Comparison of ENCODE assay signal across 8 cellular contexts in the genomic region with DNA sequence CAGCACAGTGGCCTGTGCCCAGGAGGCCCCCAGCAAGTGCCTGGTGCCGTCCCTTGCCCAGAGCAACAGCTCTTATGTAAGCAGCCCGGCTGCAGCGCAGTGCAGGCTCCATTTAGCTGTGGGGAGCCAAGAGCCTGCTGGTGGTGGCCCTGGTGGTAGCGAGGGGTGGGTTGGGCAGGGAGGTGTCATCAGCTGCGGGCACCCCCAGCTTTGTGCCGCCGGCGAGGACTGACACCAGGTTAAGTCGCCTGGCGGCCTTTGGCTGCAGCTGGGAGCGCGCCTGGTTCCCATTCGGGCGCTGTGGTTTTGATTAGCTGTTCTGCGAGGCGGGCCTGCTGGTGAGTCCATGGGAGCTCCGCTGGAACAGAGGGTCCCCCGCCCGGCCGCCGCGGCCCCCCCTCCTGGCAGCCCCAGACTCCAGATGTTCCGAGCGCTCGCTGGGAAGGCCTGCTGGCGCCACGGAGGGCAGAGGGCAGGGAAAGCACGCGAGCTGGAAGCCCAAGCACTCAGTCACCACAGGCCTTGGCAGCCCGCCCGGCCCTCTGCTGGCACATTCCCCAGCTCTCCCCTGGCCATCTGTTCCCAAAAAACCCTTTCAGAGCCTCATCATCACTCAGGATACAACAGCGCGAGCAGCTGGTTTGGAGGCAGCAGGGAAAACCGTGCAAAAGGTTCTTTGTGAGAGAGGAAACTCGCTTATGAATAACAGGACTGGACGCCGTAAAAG. TPM values are rescaled to one million over a fixed set of nuclear protein-coding genes. Genes with fewer than 3 reads are reported as not detected.
DNase-seq lines count a peak whose midpoint lies in the region; ATAC-seq and TF ChIP-seq lines count a peak whose summit lies in the region.

No MANE protein-coding gene starts in this region.

- H3K36me3 ChIP-seq in adrenal gland (replicated peaks in 1 of 2) (no peaks in the 10 kb centered on the region), parathyroid adenoma (ENCODE audit: control insufficient read depth, insufficient read depth, low read length) (no peaks in the 10 kb centered on the region)

- H3K4me3 Mint-ChIP-seq in activated naive CD4-positive, alpha-beta T cell treated with anti-CD3 and anti-CD28 coated beads, Interleukin-2, amount 10 ng/mL, durations not matched to agents 7 days and 5 days = no peak overlapping the region
- no peak overlapping the region for H3K4me3 Mint-ChIP-seq in activated CD4-positive, alpha-beta T cell treated with anti-CD3 and anti-CD28 coated beads, Interleukin-2, amount 10 ng/mL, durations not matched to agents 24 days and 14 days

- H3K27me3 Mint-ChIP-seq in activated naive CD4-positive, alpha-beta T cell treated with anti-CD3 and anti-CD28 coated beads, Interleukin-2, amount 10 ng/mL, durations not matched to agents 7 days and 5 days = peaks cover 93% of the 10 kb centered on the region
- peaks cover 32% of the 10 kb centered on the region for H3K27me3 Mint-ChIP-seq in activated CD4-positive, alpha-beta T cell treated with anti-CD3 and anti-CD28 coated beads, Interleukin-2, amount 10 ng/mL, durations not matched to agents 24 days and 14 days

- H3K4me1 Mint-ChIP-seq in activated naive CD4-positive, alpha-beta T cell treated with anti-CD3 and anti-CD28 coated beads, Interleukin-2, amount 10 ng/mL, durations not matched to agents 7 days and 5 days = no peaks in the 10 kb centered on the region
- no peaks in the 10 kb centered on the region for H3K4me1 Mint-ChIP-seq in activated CD4-positive, alpha-beta T cell treated with anti-CD3 and anti-CD28 coated beads, Interleukin-2, amount 10 ng/mL, durations not matched to agents 24 days and 14 days

- H3K36me3 Mint-ChIP-seq in activated naive CD4-positive, alpha-beta T cell treated with anti-CD3 and anti-CD28 coated beads, Interleukin-2, amount 10 ng/mL, durations not matched to agents 7 days and 5 days = no peaks in the 10 kb centered on the region
- H3K36me3 Mint-ChIP-seq in activated CD4-positive, alpha-beta T cell treated with anti-CD3 and anti-CD28 coated beads, Interleukin-2, amount 10 ng/mL, durations not matched to agents 24 days and 14 days (ENCODE audit: low read depth) = no peaks in the 10 kb centered on the region

- no peaks in the 10 kb centered on the region for H3K79me2 ChIP-seq in parathyroid adenoma

- CTCF ChIA-PET in activated naive CD4-positive, alpha-beta T cell treated with anti-CD3 and anti-CD28 coated beads, Interleukin-2, amount 10 ng/mL, durations not matched to agents 7 days and 5 days (lab: Charles Lee) = interaction anchor here (0.9 to 1.1 kb wide), 5 partner anchors 11 to 42 kb away, joined by 3 to 4 read pairs (median 3); no protein-coding TSS in a partner anchor

- H3K9ac ChIP-seq in parathyroid adenoma = no peak overlapping the region

- H3K4me1 ChIP-seq in adrenal gland (replicated peaks in 1 of 2) (peaks cover 23 to 59% of the 10 kb centered on the region in 2 donors), parathyroid adenoma (peaks cover 15% of the 10 kb centered on the region)

- H3K27ac Mint-ChIP-seq in activated naive CD4-positive, alpha-beta T cell treated with anti-CD3 and anti-CD28 coated beads, Interleukin-2, amount 10 ng/mL, durations not matched to agents 7 days and 5 days = no peak overlapping the region
- H3K27ac Mint-ChIP-seq in activated CD4-positive, alpha-beta T cell treated with anti-CD3 and anti-CD28 coated beads, Interleukin-2, amount 10 ng/mL, durations not matched to agents 24 days and 14 days = no peak overlapping the region

- H3K27ac ChIP-seq in adrenal gland (peak overlapping the region in 4 of 5 donors; percentile 37 to 78 (median 68)), parathyroid adenoma (peak overlapping the region; percentile 15)

- no peak for TF ChIP-seq POLR2A in adrenal gland (IDR thresholded peaks at IDR 0.05)

- H2AFZ ChIP-seq in parathyroid adenoma = peak overlapping the region; percentile 45

- TF ChIP-seq CTCF in adrenal gland (IDR thresholded peaks at IDR 0.05) (peak in 5 of 6 experiments; percentile 10 to 54 (median 32)), parathyroid adenoma (IDR thresholded peaks at IDR 0.05) (no peak)

- H3K4me3 ChIP-seq in adrenal gland (no peak overlapping the region), parathyroid adenoma (ENCODE audit: low read depth, low read length) (no peak overlapping the region)

- H3K4me2 ChIP-seq in parathyroid adenoma (ENCODE audit: low read length) = no peak overlapping the region

- intact Hi-C loops in adrenal gland (cut with DNase I) = no loop called here
- intact Hi-C loops in Right ventricle myocardium inferior (cut with DNase I) = loop anchor here (1.0 to 2.0 kb wide), 2 partner anchors 21 to 30 kb away; no protein-coding TSS in a partner anchor
- intact Hi-C loops in activated CD4-positive, alpha-beta T cell treated with anti-CD3 and anti-CD28 coated beads, Interleukin-2, amount 10 ng/mL, durations not matched to agents 24 days and 14 days (cut with micrococcal nuclease) = no loop called here

- WGBS in adrenal gland, 4 donors = 2 to 10% (median 7%) methylated on average over 8 to 37 of the region's 37 CpGs

- H3K9me3 Mint-ChIP-seq in activated naive CD4-positive, alpha-beta T cell treated with anti-CD3 and anti-CD28 coated beads, Interleukin-2, amount 10 ng/mL, durations not matched to agents 7 days and 5 days = no peaks in the 10 kb centered on the region
- no peaks in the 10 kb centered on the region for H3K9me3 Mint-ChIP-seq in activated CD4-positive, alpha-beta T cell treated with anti-CD3 and anti-CD28 coated beads, Interleukin-2, amount 10 ng/mL, durations not matched to agents 24 days and 14 days

- ATAC-seq in Right ventricle myocardium inferior = peak; percentile 92

- no peaks in the 10 kb centered on the region for H3K9me3 ChIP-seq in adrenal gland (replicated peaks in 1 of 3)
- H3K9me3 ChIP-seq in parathyroid adenoma (ENCODE audit: control insufficient read depth, low read length) = no peaks in the 10 kb centered on the region

- H3K27me3 ChIP-seq in adrenal gland (no peaks in the 10 kb centered on the region), parathyroid adenoma (ENCODE audit: control insufficient read depth, insufficient read depth, low read length) (no peaks in the 10 kb centered on the region)

- DNase-seq in COLO829 (ENCODE audit: low spot score) (peak; percentile 96), NCI-H146 treated with DMSO at 0.1 percent for 48 hours (lab: John Stamatoyannopoulos, UW; ENCODE audit: unreplicated experiment) (peak; percentile 40), adrenal gland (peak; percentile 97 to 99 (median 98)), Right ventricle myocardium inferior (ENCODE audit: missing footprints) (peak; percentile 98)
- no peak for DNase-seq in stimulated activated CD4-positive, alpha-beta T cell treated with anti-CD3 and anti-CD28 coated beads, Interleukin-4, amount 100 ng/mL, for 24 hours
- no peak for DNase-seq in activated naive CD4-positive, alpha-beta T cell treated with anti-CD3 and anti-CD28 coated beads, Interleukin-2, amount 10 ng/mL, durations not matched to agents 7 days and 5 days
- DNase-seq in activated CD4-positive, alpha-beta T cell treated with anti-CD3 and anti-CD28 coated beads, Interleukin-2, amount 10 ng/mL, durations not matched to agents 24 days and 14 days = no peak

RNA-seq across cellular contexts. Expression of gene ATOH8, which starts 18.4 kb away (rescaled TPM):
- 10 to 100 TPM in 3 of 8 donors, 1 to 10 TPM in 5; 3.3 to 44.0 (median 7.3) TPM for total RNA-seq in adrenal gland
- polyA plus RNA-seq in adrenal gland = 10 to 100 TPM in 1 of 3 donors, 1 to 10 TPM in 1, under 1 TPM in 1; 0.88 to 10.1 (median 6.4) TPM
- 29.1 TPM for total RNA-seq in Right ventricle myocardium inferior
- total RNA-seq in activated CD4-positive, alpha-beta T cell treated with anti-CD3 and anti-CD28 coated beads, Interleukin-2, amount 10 ng/mL, durations not matched to agents 24 days and 14 days = 0.19 TPM in 1 of 2 replicates, not detected in the other

Comparison
In these comparisons a context has a peak if more than half of its experiments do, and no peak if none do; other contexts are left out.
1. DNase-seq: peak in COLO829 (single experiment), NCI-H146 treated with DMSO at 0.1 percent for 48 hours (single experiment), adrenal gland (7 of 7) and Right ventricle myocardium inferior (single experiment); none in stimulated activated CD4-positive, alpha-beta T cell treated with anti-CD3 and anti-CD28 coated beads, Interleukin-4, amount 100 ng/mL, for 24 hours (single experiment), activated naive CD4-positive, alpha-beta T cell treated with anti-CD3 and anti-CD28 coated beads, Interleukin-2, amount 10 ng/mL, durations not matched to agents 7 days and 5 days (single experiment) and activated CD4-positive, alpha-beta T cell treated with anti-CD3 and anti-CD28 coated beads, Interleukin-2, amount 10 ng/mL, durations not matched to agents 24 days and 14 days (single experiment).